ENCODE assay signal across 22 cellular contexts in the genomic region with DNA sequence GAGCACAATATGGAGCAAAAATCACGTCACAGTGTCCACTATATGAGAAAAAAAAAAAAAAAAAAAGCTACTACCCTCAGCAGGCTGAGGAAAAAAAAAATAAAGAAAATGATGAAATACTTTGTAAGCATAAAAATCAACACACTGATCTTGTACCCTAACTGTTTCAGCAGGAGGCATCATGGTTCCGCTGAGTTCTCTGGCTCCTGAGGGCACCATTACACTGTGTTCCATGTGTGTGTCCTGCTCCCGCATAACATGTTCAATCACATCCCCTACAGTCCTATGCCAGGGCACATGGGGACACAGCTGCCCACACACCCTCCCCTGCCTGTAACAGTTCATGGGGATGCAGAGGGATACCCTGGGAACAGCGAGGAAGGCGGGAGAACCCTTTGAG. TPM values are rescaled to one million over a fixed set of nuclear protein-coding genes. Genes with fewer than 3 reads are reported as not detected.
DNase-seq lines count a peak whose midpoint lies in the region; ATAC-seq and TF ChIP-seq lines count a peak whose summit lies in the region.
"Had no signal": no experiment of that assay in that cellular context is flagged by ENCODE, and none has a peak within 500 bp of the region (broad histone marks: within the 10 kb centered on the region; RNA-seq: fewer than 3 reads in every experiment).

No MANE protein-coding gene starts in this region.

- no peaks in the 10 kb centered on the region for H3K9me3 Mint-ChIP-seq in activated T-cell treated with anti-CD3 and anti-CD28 coated beads, Interleukin-2, amount 50 U/mL, for 72 hours
- H3K9me3 Mint-ChIP-seq in activated T-cell treated with anti-CD3 and anti-CD28 coated beads, Interleukin-2, amount 50 U/mL, for 4 hours: no peaks in the 10 kb centered on the region
- H3K9me3 Mint-ChIP-seq: CD8-positive, alpha-beta T cell had no signal

- peaks cover 13% of the 10 kb centered on the region for H3K4me1 Mint-ChIP-seq in activated T-cell treated with anti-CD3 and anti-CD28 coated beads, Interleukin-2, amount 50 U/mL, for 72 hours (ENCODE audit: low read depth)
- H3K4me1 Mint-ChIP-seq in activated T-cell treated with anti-CD3 and anti-CD28 coated beads, Interleukin-2, amount 50 U/mL, for 4 hours (ENCODE audit: low read depth): peaks cover 33% of the 10 kb centered on the region

- no peaks in the 10 kb centered on the region for H3K36me3 Mint-ChIP-seq in activated T-cell treated with anti-CD3 and anti-CD28 coated beads, Interleukin-2, amount 50 U/mL, for 72 hours (ENCODE audit: insufficient read depth in 2 of 2)
- H3K36me3 Mint-ChIP-seq in activated T-cell treated with anti-CD3 and anti-CD28 coated beads, Interleukin-2, amount 50 U/mL, for 4 hours (ENCODE audit: insufficient read depth): peaks cover 5% of the 10 kb centered on the region

- no peak for TF ChIP-seq POLR2A in spleen (IDR thresholded peaks at IDR 0.05)

- no peaks in the 10 kb centered on the region for H3K9me3 ChIP-seq in adipocyte (ENCODE audit: control insufficient read depth, low read length)
- no peaks in the 10 kb centered on the region for H3K9me3 ChIP-seq in spleen
- H3K9me3 ChIP-seq: HAP-1 had no signal

- H3K4me1 ChIP-seq in adipocyte (ENCODE audit: control insufficient read depth, insufficient read depth, low read length) (peaks cover 26% of the 10 kb centered on the region), spleen (peaks cover 0 to 11% (median 0%) of the 10 kb centered on the region in 6 donors)
- H3K4me1 ChIP-seq: HAP-1 had no signal

- peak overlapping the region; percentile 10 for H3K27ac Mint-ChIP-seq in activated T-cell treated with anti-CD3 and anti-CD28 coated beads, Interleukin-2, amount 50 U/mL, for 72 hours
- H3K27ac Mint-ChIP-seq: CD8-positive, alpha-beta T cell had no signal

- no peak overlapping the region for H3K4me3 ChIP-seq in adipocyte (ENCODE audit: low read length)
- no peak overlapping the region for H3K4me3 ChIP-seq in spleen
- no peak overlapping the region for H3K4me3 ChIP-seq in dorsolateral prefrontal cortex
- H3K4me3 ChIP-seq: GM12878, GM23248, HAP-1, SK-N-MC had no signal

- ATAC-seq in activated T-cell treated with anti-CD3 and anti-CD28 coated beads, Interleukin-2, amount 50 U/mL, for 72 hours (replicated peaks in 1 of 2): no peak
- ATAC-seq in activated T-cell treated with anti-CD3 and anti-CD28 coated beads, Interleukin-2, amount 50 U/mL, for 4 hours: no peak
- no peak for ATAC-seq in HG02870 (IDR thresholded peaks at IDR 0.05; ENCODE audit: unreplicated experiment)
- ATAC-seq: CD8-positive, alpha-beta T cell; GM12878 had no signal

- WGBS in spleen, 5 donors: 93 to 99% (median 95%) methylated on average over 5 of the region's 5 CpGs

- no peaks in the 10 kb centered on the region for H3K27me3 Mint-ChIP-seq in activated T-cell treated with anti-CD3 and anti-CD28 coated beads, Interleukin-2, amount 50 U/mL, for 72 hours (ENCODE audit: low read depth)
- H3K27me3 Mint-ChIP-seq in activated T-cell treated with anti-CD3 and anti-CD28 coated beads, Interleukin-2, amount 50 U/mL, for 4 hours (ENCODE audit: low read depth): no peaks in the 10 kb centered on the region

- intact Hi-C loops in spleen (cut with DNase I; ENCODE audit: low total_unique reads) (no loop called here), dorsolateral prefrontal cortex (cut with DNase I) (no loop called here)

- no peaks in the 10 kb centered on the region for H3K36me3 ChIP-seq in adipocyte (ENCODE audit: control insufficient read depth, insufficient read depth, low read length, severe bottlenecking)
- no peaks in the 10 kb centered on the region for H3K36me3 ChIP-seq in spleen
- H3K36me3 ChIP-seq: HAP-1 had no signal

- no peak for DNase-seq in activated T-cell treated with anti-CD3 and anti-CD28 coated beads, Interleukin-2, amount 50 U/mL, for 72 hours
- DNase-seq in activated T-cell treated with anti-CD3 and anti-CD28 coated beads, Interleukin-2, amount 50 U/mL, for 4 hours: no peak
- DNase-seq in adipocyte (ENCODE audit: low read depth): peak; percentile 10
- DNase-seq in fibroblast of peridontal ligament (ENCODE audit: extremely low read depth): peak; percentile 5
- peak; percentile 27 for DNase-seq in spleen
- DNase-seq in cerebellar cortex (ENCODE audit: low spot score): no peak
- no peak for DNase-seq in dorsolateral prefrontal cortex
- DNase-seq: 8988T; AML-193; C1 segment of cervical spinal cord; CD8-positive, alpha-beta T cell; DND-41; GM23248; NCI-H1694; NCI-H2081; SHP77 treated with DMSO at 0.1 percent for 48 hours had no signal

- TF ChIP-seq CTCF in spleen (IDR thresholded peaks at IDR 0.05 in 8 of 11, conservative IDR thresholded peaks at IDR 0.05 in 3 of 11) (no peak), dorsolateral prefrontal cortex (IDR thresholded peaks at IDR 0.05 in 54 of 56, conservative IDR thresholded peaks at IDR 0.05 in 2 of 56; ENCODE audit: low read depth in 1 of 56, partially characterized antibody in 56 of 56) (peak in 3 of 56 donors; percentile 13 to 16 (median 15))

- H3K27ac ChIP-seq in spleen (no peak overlapping the region), dorsolateral prefrontal cortex (peak overlapping the region in 15 of 59 donors; percentile 7 to 56 (median 24))
- H3K27ac ChIP-seq: GM23248, KMS-11, RWPE1, SK-N-MC had no signal

- H3K27me3 ChIP-seq in adipocyte (replicated peaks; ENCODE audit: control insufficient read depth, insufficient read depth, low read length) (no peaks in the 10 kb centered on the region), spleen (replicated peaks in 1 of 7) (no peaks in the 10 kb centered on the region), dorsolateral prefrontal cortex (no peaks in the 10 kb centered on the region)

- no peak overlapping the region for H3K4me3 Mint-ChIP-seq in activated T-cell treated with anti-CD3 and anti-CD28 coated beads, Interleukin-2, amount 50 U/mL, for 72 hours
- no peak overlapping the region for H3K4me3 Mint-ChIP-seq in activated T-cell treated with anti-CD3 and anti-CD28 coated beads, Interleukin-2, amount 50 U/mL, for 4 hours
- H3K4me3 Mint-ChIP-seq: CD8-positive, alpha-beta T cell had no signal

- H3K9ac ChIP-seq in adipocyte (ENCODE audit: low read length): no peak overlapping the region
- H3K9ac ChIP-seq: GM23248, KMS-11 had no signal

RNA-seq across cellular contexts. Expression of gene DOCK9, which starts 33.5 kb away (rescaled TPM):
- total RNA-seq in activated T-cell treated with anti-CD3 and anti-CD28 coated beads, Interleukin-2, amount 50 U/mL, for 72 hours: 10 to 100 TPM; 51.6 to 71.5 TPM
- 10 to 100 TPM; 25.8 to 34.9 (median 28.4) TPM for total RNA-seq in activated T-cell treated with anti-CD3 and anti-CD28 coated beads, Interleukin-2, amount 50 U/mL, for 4 hours
- 10 to 100 TPM; 46.5 to 53.3 (median 48.3) TPM for total RNA-seq in spleen
- polyA plus RNA-seq in spleen: 10 to 100 TPM in 1 of 3 donors, 1 to 10 TPM in 2; 6.9 to 14.9 (median 9.9) TPM
- total RNA-seq in dorsolateral prefrontal cortex: 100 to 1,000 TPM in 118 of 120 experiments, 10 to 100 TPM in 2; 92.4 to 354 (median 139) TPM

Comparison
In these comparisons a context has a peak if more than half of its experiments do, and no peak if none do; other contexts are left out.
1. DNase-seq: peak in adipocyte (single experiment), fibroblast of peridontal ligament (single experiment) and spleen (single experiment); none in activated T-cell treated with anti-CD3 and anti-CD28 coated beads, Interleukin-2, amount 50 U/mL, for 72 hours (0 of 2), activated T-cell treated with anti-CD3 and anti-CD28 coated beads, Interleukin-2, amount 50 U/mL, for 4 hours (single experiment), cerebellar cortex (single experiment) and dorsolateral prefrontal cortex (0 of 10).